ENCODE assay signal across 1 cellular context in the genomic region with DNA sequence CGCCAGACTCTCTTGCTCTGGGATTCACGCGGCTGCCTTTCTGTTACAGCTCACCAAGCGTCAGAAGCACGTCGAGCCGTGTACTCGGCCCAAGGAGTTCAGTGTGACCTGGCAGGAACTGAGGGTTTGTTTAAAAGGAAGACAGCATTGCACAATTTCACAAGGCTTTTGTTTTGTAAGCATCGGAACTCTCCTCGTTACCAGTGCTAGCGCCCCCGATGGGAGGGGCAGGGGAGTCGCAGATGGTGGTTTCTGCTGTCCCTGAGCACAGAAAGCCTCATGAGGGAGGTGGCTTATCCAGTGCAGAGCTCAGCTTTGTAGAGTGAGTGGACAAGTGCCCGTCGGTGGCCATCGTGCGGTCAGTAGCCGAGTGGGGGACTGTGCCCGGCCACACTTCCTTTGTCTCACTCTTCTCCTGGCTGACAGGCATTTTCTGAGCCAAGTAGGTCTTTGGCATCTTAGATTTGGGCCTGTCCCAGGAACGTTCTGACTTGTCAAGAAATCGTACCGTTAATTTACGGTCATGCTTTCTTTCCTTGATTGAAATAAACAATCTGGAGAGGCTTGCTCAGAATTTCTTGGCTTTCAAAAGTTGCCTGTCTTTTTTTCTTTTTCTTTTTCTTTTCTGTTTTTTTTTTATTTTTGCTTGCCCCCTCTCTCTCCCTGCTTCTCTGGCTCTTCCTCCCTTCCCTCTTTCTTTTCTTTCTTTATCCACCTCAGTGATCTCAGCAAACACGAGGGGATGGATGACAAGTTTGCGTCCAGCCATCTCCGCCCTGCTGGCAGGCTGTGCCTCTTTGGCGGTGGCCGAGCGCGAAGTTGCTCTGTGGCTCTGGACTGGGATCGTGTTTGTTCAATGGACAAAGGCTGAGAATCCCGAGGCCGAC.
A peak's percentile ranks its signal among the peaks of the same experiment; 100 is the strongest.
TF ChIP-seq lines count a peak whose summit lies in the region.

No MANE protein-coding gene starts in this region.

TF ChIP-seq in HepG2, 621 proteins besides CTCF, POLR2A, EP300 and RAD21 (continued from another document and continues in another):
- peak; percentile 39; the same call in 1 of the 2 replicates for TF ChIP-seq THRA (CRISPR knock-in tag; IDR thresholded peaks at IDR 0.05; ENCODE audit: borderline replicate concordance)
- TF ChIP-seq PAF1 (CRISPR knock-in tag; IDR thresholded peaks at IDR 0.05): no peak
- TF ChIP-seq, protein P1, sequence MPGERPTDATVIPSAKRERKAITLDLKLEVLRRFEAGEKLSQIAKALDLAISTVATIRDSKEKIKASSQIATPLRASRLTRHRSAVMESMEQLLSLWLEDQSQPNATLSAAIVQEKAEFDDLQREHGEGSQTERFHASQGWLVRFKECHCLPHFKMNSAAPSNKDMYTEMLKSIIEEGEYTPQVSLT (CRISPR knock-in tag; IDR thresholded peaks at IDR 0.05; ENCODE audit: borderline replicate concordance, low read depth): no peak
- no peak for TF ChIP-seq PRPF4 (IDR thresholded peaks at IDR 0.05; ENCODE audit: low read depth, low read length, poor library complexity, severe bottlenecking)
- no peak for TF ChIP-seq ZNF770 (CRISPR knock-in tag; IDR thresholded peaks at IDR 0.05)
- TF ChIP-seq GLI4 (CRISPR knock-in tag; IDR thresholded peaks at IDR 0.05; ENCODE audit: borderline replicate concordance): no peak
- TF ChIP-seq ZNF883 (CRISPR knock-in tag; IDR thresholded peaks at IDR 0.05; ENCODE audit: not compliant biosample characterization): no peak
- TF ChIP-seq BRF2 (CRISPR knock-in tag; IDR thresholded peaks at IDR 0.05): no peak
- TF ChIP-seq, protein P2, sequence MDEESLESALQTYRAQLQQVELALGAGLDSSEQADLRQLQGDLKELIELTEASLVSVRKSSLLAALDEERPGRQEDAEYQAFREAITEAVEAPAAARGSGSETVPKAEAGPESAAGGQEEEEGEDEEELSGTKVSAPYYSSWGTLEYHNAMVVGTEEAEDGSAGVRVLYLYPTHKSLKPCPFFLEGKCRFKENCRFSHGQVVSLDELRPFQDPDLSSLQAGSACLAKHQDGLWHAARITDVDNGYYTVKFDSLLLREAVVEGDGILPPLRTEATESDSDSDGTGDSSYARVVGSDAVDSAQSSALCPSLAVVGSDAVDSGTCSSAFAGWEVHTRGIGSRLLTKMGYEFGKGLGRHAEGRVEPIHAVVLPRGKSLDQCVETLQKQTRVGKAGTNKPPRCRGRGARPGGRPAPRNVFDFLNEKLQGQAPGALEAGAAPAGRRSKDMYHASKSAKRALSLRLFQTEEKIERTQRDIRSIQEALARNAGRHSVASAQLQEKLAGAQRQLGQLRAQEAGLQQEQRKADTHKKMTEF (CRISPR knock-in tag; IDR thresholded peaks at IDR 0.05): 0 out of 2 replicates have a peak, but pooled peaks have one; percentile 56
- TF ChIP-seq ZNF34 (CRISPR knock-in tag; IDR thresholded peaks at IDR 0.05; ENCODE audit: borderline replicate concordance): no peak
- no peak for TF ChIP-seq SMARCC2 (IDR thresholded peaks at IDR 0.05)
- no peak for TF ChIP-seq SP1 (IDR thresholded peaks at IDR 0.05)
- TF ChIP-seq SP1 (CRISPR knock-in tag; IDR thresholded peaks at IDR 0.05): no peak
- TF ChIP-seq LRRFIP1 (CRISPR knock-in tag; conservative IDR thresholded peaks at IDR 0.05): no peak
- TF ChIP-seq, protein P3, sequence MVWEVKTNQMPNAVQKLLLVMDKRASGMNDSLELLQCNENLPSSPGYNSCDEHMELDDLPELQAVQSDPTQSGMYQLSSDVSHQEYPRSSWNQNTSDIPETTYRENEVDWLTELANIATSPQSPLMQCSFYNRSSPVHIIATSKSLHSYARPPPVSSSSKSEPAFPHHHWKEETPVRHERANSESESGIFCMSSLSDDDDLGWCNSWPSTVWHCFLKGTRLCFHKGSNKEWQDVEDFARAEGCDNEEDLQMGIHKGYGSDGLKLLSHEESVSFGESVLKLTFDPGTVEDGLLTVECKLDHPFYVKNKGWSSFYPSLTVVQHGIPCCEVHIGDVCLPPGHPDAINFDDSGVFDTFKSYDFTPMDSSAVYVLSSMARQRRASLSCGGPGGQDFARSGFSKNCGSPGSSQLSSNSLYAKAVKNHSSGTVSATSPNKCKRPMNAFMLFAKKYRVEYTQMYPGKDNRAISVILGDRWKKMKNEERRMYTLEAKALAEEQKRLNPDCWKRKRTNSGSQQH (CRISPR knock-in tag; IDR thresholded peaks at IDR 0.05; ENCODE audit: low read depth): no peak
- TF ChIP-seq NPAS2 (CRISPR knock-in tag; IDR thresholded peaks at IDR 0.05; ENCODE audit: borderline replicate concordance): no peak
- TF ChIP-seq, protein P4, sequence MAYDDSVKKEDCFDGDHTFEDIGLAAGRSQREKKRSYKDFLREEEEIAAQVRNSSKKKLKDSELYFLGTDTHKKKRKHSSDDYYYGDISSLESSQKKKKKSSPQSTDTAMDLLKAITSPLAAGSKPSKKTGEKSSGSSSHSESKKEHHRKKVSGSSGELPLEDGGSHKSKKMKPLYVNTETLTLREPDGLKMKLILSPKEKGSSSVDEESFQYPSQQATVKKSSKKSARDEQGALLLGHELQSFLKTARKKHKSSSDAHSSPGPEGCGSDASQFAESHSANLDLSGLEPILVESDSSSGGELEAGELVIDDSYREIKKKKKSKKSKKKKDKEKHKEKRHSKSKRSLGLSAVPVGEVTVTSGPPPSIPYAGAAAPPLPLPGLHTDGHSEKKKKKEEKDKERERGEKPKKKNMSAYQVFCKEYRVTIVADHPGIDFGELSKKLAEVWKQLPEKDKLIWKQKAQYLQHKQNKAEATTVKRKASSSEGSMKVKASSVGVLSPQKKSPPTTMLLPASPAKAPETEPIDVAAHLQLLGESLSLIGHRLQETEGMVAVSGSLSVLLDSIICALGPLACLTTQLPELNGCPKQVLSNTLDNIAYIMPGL (CRISPR knock-in tag; IDR thresholded peaks at IDR 0.05; ENCODE audit: borderline replicate concordance in 1 of 2, low read depth in 1 of 2): no peak
- no peak for TF ChIP-seq E2F2 (CRISPR knock-in tag; IDR thresholded peaks at IDR 0.05; ENCODE audit: borderline replicate concordance)
- TF ChIP-seq USF2 (IDR thresholded peaks at IDR 0.05; ENCODE audit: low read depth, low read length): no peak
- no peak for TF ChIP-seq USF2 (CRISPR knock-in tag; IDR thresholded peaks at IDR 0.05; ENCODE audit: borderline replicate concordance)
- no peak for TF ChIP-seq PHF20 (CRISPR knock-in tag; IDR thresholded peaks at IDR 0.05)
- no peak for TF ChIP-seq ZNF615 (CRISPR knock-in tag; IDR thresholded peaks at IDR 0.05; ENCODE audit: borderline replicate concordance)
- TF ChIP-seq EZH2 (conservative IDR thresholded peaks at IDR 0.05; ENCODE audit: low read depth, low read length): no peak
- TF ChIP-seq TBP (CRISPR knock-in tag; IDR thresholded peaks at IDR 0.05): no peak
- TF ChIP-seq, protein P5, sequence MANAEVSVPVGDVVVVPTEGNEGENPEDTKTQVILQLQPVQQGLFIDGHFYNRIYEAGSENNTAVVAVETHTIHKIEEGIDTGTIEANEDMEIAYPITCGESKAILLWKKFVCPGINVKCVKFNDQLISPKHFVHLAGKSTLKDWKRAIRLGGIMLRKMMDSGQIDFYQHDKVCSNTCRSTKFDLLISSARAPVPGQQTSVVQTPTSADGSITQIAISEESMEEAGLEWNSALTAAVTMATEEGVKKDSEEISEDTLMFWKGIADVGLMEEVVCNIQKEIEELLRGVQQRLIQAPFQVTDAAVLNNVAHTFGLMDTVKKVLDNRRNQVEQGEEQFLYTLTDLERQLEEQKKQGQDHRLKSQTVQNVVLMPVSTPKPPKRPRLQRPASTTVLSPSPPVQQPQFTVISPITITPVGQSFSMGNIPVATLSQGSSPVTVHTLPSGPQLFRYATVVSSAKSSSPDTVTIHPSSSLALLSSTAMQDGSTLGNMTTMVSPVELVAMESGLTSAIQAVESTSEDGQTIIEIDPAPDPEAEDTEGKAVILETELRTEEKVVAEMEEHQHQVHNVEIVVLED (CRISPR knock-in tag; IDR thresholded peaks at IDR 0.05; ENCODE audit: borderline replicate concordance): no peak
- no peak for TF ChIP-seq ZNF639 (CRISPR knock-in tag; conservative IDR thresholded peaks at IDR 0.05)
- TF ChIP-seq NR3C1 (CRISPR knock-in tag; IDR thresholded peaks at IDR 0.05): no peak
- TF ChIP-seq, protein P6, sequence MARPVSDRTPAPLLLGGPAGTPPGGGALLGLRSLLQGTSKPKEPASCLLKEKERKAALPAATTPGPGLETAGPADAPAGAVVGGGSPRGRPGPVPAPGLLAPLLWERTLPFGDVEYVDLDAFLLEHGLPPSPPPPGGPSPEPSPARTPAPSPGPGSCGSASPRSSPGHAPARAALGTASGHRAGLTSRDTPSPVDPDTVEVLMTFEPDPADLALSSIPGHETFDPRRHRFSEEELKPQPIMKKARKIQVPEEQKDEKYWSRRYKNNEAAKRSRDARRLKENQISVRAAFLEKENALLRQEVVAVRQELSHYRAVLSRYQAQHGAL (CRISPR knock-in tag; IDR thresholded peaks at IDR 0.05; ENCODE audit: not compliant biosample characterization): no peak
- no peak for TF ChIP-seq RCOR2 (CRISPR knock-in tag; IDR thresholded peaks at IDR 0.05)
- no peak for TF ChIP-seq ZNF563 (CRISPR knock-in tag; IDR thresholded peaks at IDR 0.05)
